ENCODE assay signal across 15 cellular contexts in genomic region chr12:47214771-47215170, GRCh38.
DNase-seq lines count a peak whose midpoint lies in the region; ATAC-seq and TF ChIP-seq lines count a peak whose summit lies in the region.
"Had no signal": no experiment of that assay in that cellular context is flagged by ENCODE, and none has a peak within 500 bp of the region (broad histone marks: within the 10 kb centered on the region; RNA-seq: fewer than 3 reads in every experiment).

No MANE protein-coding gene starts in this region.

- H3K9ac ChIP-seq in DND-41 (ENCODE audit: low read depth, low read length) (no peak overlapping the region), mammary epithelial cell (ENCODE audit: insufficient read depth, low read length) (no peak overlapping the region)

- peaks cover 49% of the 10 kb centered on the region for H3K4me1 Mint-ChIP-seq in stimulated activated effector memory CD8-positive, alpha-beta T cell treated with anti-CD3 and anti-CD28 coated beads, Interleukin-12 subunit alpha, Interleukin-12 subunit beta, amount 100 ng/mL, for 72 hours

- dilution Hi-C loops in mammary epithelial cell (cut with HindIII; ENCODE audit: low sequenced_read_pairs) = loop anchor here (5.0 kb wide), 2 partner anchors 37 to 72 kb away; no protein-coding TSS in a partner anchor

- no peaks in the 10 kb centered on the region for H3K9me3 Mint-ChIP-seq in stimulated activated effector memory CD8-positive, alpha-beta T cell treated with anti-CD3 and anti-CD28 coated beads, Interleukin-12 subunit alpha, Interleukin-12 subunit beta, amount 100 ng/mL, for 72 hours

- no peaks in the 10 kb centered on the region for H4K20me1 ChIP-seq in DND-41 (ENCODE audit: insufficient read depth, low read length)
- no peaks in the 10 kb centered on the region for H4K20me1 ChIP-seq in mammary epithelial cell (ENCODE audit: insufficient read depth, low read length)

- H3K4me3 ChIP-seq in DND-41 (ENCODE audit: low read depth in 1 of 2, low read length in 2 of 2) (no peak overlapping the region), mammary epithelial cell (replicated peaks in 1 of 3; ENCODE audit: insufficient read depth in 1 of 3, low read depth in 2 of 3, low read length in 3 of 3) (no peak overlapping the region), upper lobe of left lung (peak overlapping the region in 1 of 4 donors; percentile 35), coronary artery (no peak overlapping the region)
- peak overlapping the region; percentile 57 for H3K4me3 ChIP-seq in effector memory CD4-positive, alpha-beta T cell (ENCODE audit: insufficient read depth, low read depth, low read length, poor library complexity, severe bottlenecking)
- H3K4me3 ChIP-seq: smooth muscle cell had no signal

- H2AFZ ChIP-seq in DND-41 (ENCODE audit: low read depth, low read length) (no peak overlapping the region), mammary epithelial cell (ENCODE audit: low read depth, low read length) (no peak overlapping the region)

- 96% methylated on average over 7 of the region's 7 CpGs for WGBS in mammary epithelial cell (ENCODE audit: low coverage, missing lambda C conversion rate)
- 73 to 82% methylated on average over 7 of the region's 7 CpGs for WGBS in upper lobe of left lung, 2 donors

- peak overlapping the region; percentile 99 for H3K4me3 Mint-ChIP-seq in stimulated activated effector memory CD8-positive, alpha-beta T cell treated with anti-CD3 and anti-CD28 coated beads, Interleukin-12 subunit alpha, Interleukin-12 subunit beta, amount 100 ng/mL, for 72 hours

- no peak for TF ChIP-seq CTCF in DND-41 (IDR thresholded peaks at IDR 0.05; ENCODE audit: borderline replicate concordance, extremely low read depth, low read length, poor library complexity, severe bottlenecking)
- TF ChIP-seq CTCF in mammary epithelial cell (conservative IDR thresholded peaks at IDR 0.05 in 1 of 2, IDR thresholded peaks at IDR 0.05 in 1 of 2; ENCODE audit: extremely low read depth in 1 of 2, insufficient read depth in 1 of 2, low read depth in 1 of 2, low read length in 2 of 2) = no peak
- TF ChIP-seq CTCF in upper lobe of left lung (IDR thresholded peaks at IDR 0.05) = no peak
- no peak for TF ChIP-seq CTCF in coronary artery (IDR thresholded peaks at IDR 0.05)

- H3K79me2 ChIP-seq in DND-41 (ENCODE audit: insufficient read depth, low read length) = no peaks in the 10 kb centered on the region
- no peaks in the 10 kb centered on the region for H3K79me2 ChIP-seq in mammary epithelial cell (ENCODE audit: insufficient read depth, low read length)

- no peak for TF ChIP-seq POLR2A in upper lobe of left lung (IDR thresholded peaks at IDR 0.05)

- ATAC-seq in DND-41 (ENCODE audit: insufficient read depth, low read depth) (no peak), upper lobe of left lung (ENCODE audit: low FRiP score in 2 of 2) (no peak)
- ATAC-seq in stimulated activated effector memory CD8-positive, alpha-beta T cell treated with anti-CD3 and anti-CD28 coated beads, Interleukin-12 subunit alpha, Interleukin-12 subunit beta, amount 100 ng/mL, for 72 hours = no peak
- ATAC-seq: heart left ventricle, Panc1 had no signal

- H3K36me3 Mint-ChIP-seq in stimulated activated effector memory CD8-positive, alpha-beta T cell treated with anti-CD3 and anti-CD28 coated beads, Interleukin-12 subunit alpha, Interleukin-12 subunit beta, amount 100 ng/mL, for 72 hours = peaks cover 89% of the 10 kb centered on the region

- CTCF ChIA-PET in mammary epithelial cell (lab: Charles Lee; ENCODE audit: low non-redundant PET) = no interaction called here

- no peak for DNase-seq in DND-41
- peak; percentile 75 for DNase-seq in activated CD4-positive, alpha-beta T cell treated with anti-CD3 and anti-CD28 coated beads for 48 hours
- DNase-seq in effector memory CD4-positive, alpha-beta T cell = no peak
- no peak for DNase-seq in stimulated activated effector memory CD8-positive, alpha-beta T cell treated with anti-CD3 and anti-CD28 coated beads, Interleukin-12 subunit alpha, Interleukin-12 subunit beta, amount 100 ng/mL, for 72 hours (ENCODE audit: low spot score in 2 of 2)
- DNase-seq in RKO (ENCODE audit: low spot score) = no peak
- no peak for DNase-seq in mammary epithelial cell
- no peak for DNase-seq in upper lobe of left lung
- no peak for DNase-seq in coronary artery (ENCODE audit: low spot score)
- DNase-seq: activated CD8-positive, alpha-beta memory T cell treated with anti-CD3 and anti-CD28 coated beads, Interleukin-2, amount 50 U/mL, for 4 hours; heart left ventricle; nucleus accumbens had no signal

- peak overlapping the region; percentile 7; the same call in 1 of the 2 replicates for H3K4me2 ChIP-seq in DND-41 (ENCODE audit: insufficient read depth, low read length)
- no peak overlapping the region for H3K4me2 ChIP-seq in mammary epithelial cell (ENCODE audit: insufficient read depth, low read depth, low read length)
- H3K4me2 ChIP-seq: smooth muscle cell had no signal

- no TSS peak for BruUV-seq in mammary epithelial cell (replicated peaks; lab: Mats Ljungman, UMichigan)

- H3K9me3 ChIP-seq in DND-41 (ENCODE audit: insufficient read depth, low read length, severe bottlenecking) (no peaks in the 10 kb centered on the region), mammary epithelial cell (replicated peaks; ENCODE audit: insufficient read depth, low read length) (no peaks in the 10 kb centered on the region), upper lobe of left lung (no peaks in the 10 kb centered on the region)
- H3K9me3 ChIP-seq in effector memory CD4-positive, alpha-beta T cell (ENCODE audit: control insufficient read depth, low read length) = no peaks in the 10 kb centered on the region
- H3K9me3 ChIP-seq: breast epithelium, heart left ventricle, left lung had no signal

- no peak for TF ChIP-seq EP300 in upper lobe of left lung (IDR thresholded peaks at IDR 0.05)

- in situ Hi-C loops in mammary epithelial cell (cut with MboI; ENCODE audit: low sequenced_read_pairs in 2 of 2) = no loop called here

- H3K36me3 ChIP-seq in DND-41 (ENCODE audit: insufficient read depth, low read length) (no peaks in the 10 kb centered on the region), mammary epithelial cell (ENCODE audit: insufficient read depth, low read length) (no peaks in the 10 kb centered on the region), upper lobe of left lung (no peaks in the 10 kb centered on the region)
- peaks cover 4% of the 10 kb centered on the region for H3K36me3 ChIP-seq in effector memory CD4-positive, alpha-beta T cell (ENCODE audit: control insufficient read depth, insufficient read depth, low read length)
- H3K36me3 ChIP-seq: breast epithelium, heart left ventricle, left lung had no signal

- peak overlapping the region; percentile 100 for H3K27ac Mint-ChIP-seq in stimulated activated effector memory CD8-positive, alpha-beta T cell treated with anti-CD3 and anti-CD28 coated beads, Interleukin-12 subunit alpha, Interleukin-12 subunit beta, amount 100 ng/mL, for 72 hours

- H3K27me3 ChIP-seq in DND-41 (ENCODE audit: insufficient read depth, low read length, poor library complexity) (no peaks in the 10 kb centered on the region), mammary epithelial cell (ENCODE audit: insufficient read depth, low read length) (no peaks in the 10 kb centered on the region), upper lobe of left lung (no peaks in the 10 kb centered on the region)
- no peaks in the 10 kb centered on the region for H3K27me3 ChIP-seq in effector memory CD4-positive, alpha-beta T cell (replicated peaks; ENCODE audit: control insufficient read depth, insufficient read depth, low read length, poor library complexity, severe bottlenecking)
- H3K27me3 ChIP-seq: breast epithelium, heart left ventricle, left lung had no signal

- H3K27ac ChIP-seq in DND-41 (ENCODE audit: low read length) (no peak overlapping the region), mammary epithelial cell (ENCODE audit: insufficient read depth, low read depth, low read length) (no peak overlapping the region), upper lobe of left lung (peak overlapping the region in 2 of 4 donors; percentile 57 to 82), coronary artery (no peak overlapping the region)
- H3K27ac ChIP-seq in effector memory CD4-positive, alpha-beta T cell (ENCODE audit: insufficient read depth, low read length, poor library complexity, severe bottlenecking) = peak overlapping the region; percentile 63

- intact Hi-C loops in mammary epithelial cell (cut with micrococcal nuclease) = loop anchor here (10.0 kb wide), 1 partner anchor 130 kb away; no protein-coding TSS in a partner anchor

- H3K4me1 ChIP-seq in DND-41 (ENCODE audit: insufficient read depth, low read length) (peaks cover 27% of the 10 kb centered on the region), mammary epithelial cell (ENCODE audit: insufficient read depth, low read length) (peaks cover 40% of the 10 kb centered on the region), upper lobe of left lung (no peaks in the 10 kb centered on the region)
- H3K4me1 ChIP-seq in effector memory CD4-positive, alpha-beta T cell (ENCODE audit: control insufficient read depth, insufficient read depth, low read length, poor library complexity, severe bottlenecking) = peaks cover 6% of the 10 kb centered on the region
- H3K4me1 ChIP-seq: breast epithelium had no signal
